In genomic region chr13:19958119-19959111, GRCh38 we compare ENCODE assay signal across 8 cellular contexts. TPM values are rescaled to one million over a fixed set of nuclear protein-coding genes. Genes with fewer than 3 reads are reported as not detected.
DNase-seq lines count a peak whose midpoint lies in the region; ATAC-seq lines count a peak whose summit lies in the region.

Gene ZMYM2 (plus strand): TSS chr13:19958727. CDS start chr13:19993073, 34,346 bp downstream.

- H3K9me3 Mint-ChIP-seq in IgD-negative memory B cell, result no peaks in the 10 kb centered on the region

- H3K27ac Mint-ChIP-seq in IgD-negative memory B cell, result peak within 1 kb of the TSS; percentile 96 to 98 (median 97)

- H3K27me3 Mint-ChIP-seq in IgD-negative memory B cell, result no peaks in the 10 kb centered on the region

- H3K36me3 Mint-ChIP-seq in IgD-negative memory B cell, result no peaks in the 10 kb centered on the region

- peak; percentile 80 for ATAC-seq in GM21576 (IDR thresholded peaks at IDR 0.05; ENCODE audit: unreplicated experiment)

- DNase-seq in DMS 273 treated with DMSO at 0.1 percent for 48 hours (lab: John Stamatoyannopoulos, UW) (peak; percentile 56), OCI-M1 (lab: John Stamatoyannopoulos, UW) (peak; percentile 96), activated T-cell treated with anti-CD3 and anti-CD28 coated beads for 24 hours (ENCODE audit: low read depth) (peak; percentile 96), epidermal melanocyte (ENCODE audit: insufficient read length, low spot score) (peak; percentile 96), middle frontal gyrus (ENCODE audit: extremely low spot score, low spot score) (peak; percentile 98)
- DNase-seq in stimulated activated CD8-positive, alpha-beta memory T cell treated with anti-CD3 and anti-CD28 coated beads, Interleukin-2, amount 100 ng/mL, for 1 hour (ENCODE audit: low read depth in 2 of 2), result peak; percentile 94 to 96

- H3K4me1 Mint-ChIP-seq in IgD-negative memory B cell, result peaks cover 10 to 22% (median 17%) of the 10 kb centered on the region in 3 donors

- peak within 1 kb of the TSS; percentile 88 to 98 (median 94) for H3K4me3 Mint-ChIP-seq in IgD-negative memory B cell

RNA-seq across cellular contexts. Expression of gene ZMYM2, which starts in this region (rescaled TPM):
- polyA plus RNA-seq in IgD-negative memory B cell, result 11.1 TPM

Comparison
In these comparisons a context has a peak if more than half of its experiments do, and no peak if none do; other contexts are left out.
1. Peak in every context shown above with its lines: DNase-seq and ATAC-seq.